9 cellular contexts compared by ENCODE assay signal in the genomic region with DNA sequence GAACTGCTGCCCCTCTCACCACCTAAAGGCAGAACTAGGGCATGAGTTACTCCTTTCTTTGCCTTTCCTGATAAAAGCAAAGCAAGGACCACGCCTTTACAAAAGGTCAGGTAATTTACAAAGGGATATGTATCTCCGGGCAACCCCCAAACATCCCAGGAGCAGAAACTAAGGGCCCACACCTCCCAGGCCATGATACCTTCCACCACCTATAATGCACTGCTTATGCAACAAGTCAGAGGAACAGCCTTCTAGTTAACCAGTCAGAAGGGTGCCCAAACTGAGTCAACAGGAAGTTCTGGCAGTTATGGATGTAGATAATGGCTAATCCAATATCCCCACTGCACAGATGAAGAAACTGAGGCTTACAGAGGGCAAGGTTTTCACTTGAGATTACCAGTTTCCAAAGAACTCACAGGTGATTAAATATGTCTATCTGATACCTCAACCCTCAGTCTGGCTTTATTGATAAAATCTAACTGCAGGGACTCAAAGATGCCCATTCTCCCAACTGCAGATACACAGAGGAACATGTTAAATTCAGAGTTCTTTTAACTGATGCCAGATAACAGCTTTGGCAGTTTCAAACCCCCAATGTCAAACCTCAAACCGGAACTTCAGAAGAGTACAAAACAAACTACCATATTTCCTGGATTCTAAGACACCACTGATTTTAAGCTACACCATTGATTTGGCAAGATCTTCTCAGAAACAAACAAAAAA. TPM values are rescaled to one million over a fixed set of nuclear protein-coding genes. Genes with fewer than 3 reads are reported as not detected.
DNase-seq lines count a peak whose midpoint lies in the region; ATAC-seq and TF ChIP-seq lines count a peak whose summit lies in the region.
"Had no signal": no experiment of that assay in that cellular context is flagged by ENCODE, and none has a peak within 500 bp of the region (broad histone marks: within the 10 kb centered on the region; RNA-seq: fewer than 3 reads in every experiment).

No MANE protein-coding gene starts in this region.

- peak overlapping the region; percentile 82 for H3K4me3 Mint-ChIP-seq in activated naive CD4-positive, alpha-beta T cell treated with anti-CD3 and anti-CD28 coated beads, Interleukin-2, amount 50 U/mL, for 24 hours
- peak overlapping the region; percentile 70 for H3K4me3 Mint-ChIP-seq in activated T-helper 2 cell treated with anti-CD3 and anti-CD28 coated beads, Interferon-gamma antibody, Interleukin-2, Interleukin-4, amounts not matched to agents 10 μg/mL and 5 μg/mL and 100 μg/mL, durations not matched to agents 14 hours and 24 hours and 36 hours (ENCODE audit: low read depth)

- 45% methylated on average over 3 of the region's 3 CpGs for WGBS in right lobe of liver (ENCODE audit: insufficient coverage, low coverage, low lambda C conversion rate, missing lambda C conversion rate)
- 24 to 35% methylated on average over 3 of the region's 3 CpGs for WGBS in upper lobe of left lung, 2 donors

- H3K27me3 ChIP-seq in right lobe of liver = no peaks in the 10 kb centered on the region
- H3K27me3 ChIP-seq in upper lobe of left lung = no peaks in the 10 kb centered on the region
- H3K27me3 ChIP-seq in HAP-1 (ENCODE audit: low read depth) = no peaks in the 10 kb centered on the region

- no peaks in the 10 kb centered on the region for H3K27me3 Mint-ChIP-seq in activated naive CD4-positive, alpha-beta T cell treated with anti-CD3 and anti-CD28 coated beads, Interleukin-2, amount 50 U/mL, for 24 hours
- no peaks in the 10 kb centered on the region for H3K27me3 Mint-ChIP-seq in activated T-helper 2 cell treated with anti-CD3 and anti-CD28 coated beads, Interferon-gamma antibody, Interleukin-2, Interleukin-4, amounts not matched to agents 10 μg/mL and 5 μg/mL and 100 μg/mL, durations not matched to agents 14 hours and 24 hours and 36 hours (ENCODE audit: low read depth)

- peaks cover 2 to 63% (median 9%) of the 10 kb centered on the region in 4 donors for H3K4me1 ChIP-seq in right lobe of liver
- H3K4me1 ChIP-seq in upper lobe of left lung = peaks cover 100% of the 10 kb centered on the region in 4 donors
- no peaks in the 10 kb centered on the region for H3K4me1 ChIP-seq in HAP-1

- no peak for TF ChIP-seq EP300 in upper lobe of left lung (IDR thresholded peaks at IDR 0.05)

- H3K9me3 ChIP-seq in right lobe of liver = no peaks in the 10 kb centered on the region
- H3K9me3 ChIP-seq in upper lobe of left lung = no peaks in the 10 kb centered on the region
- no peaks in the 10 kb centered on the region for H3K9me3 ChIP-seq in HAP-1

- peak overlapping the region; percentile 90 for H3K27ac Mint-ChIP-seq in activated naive CD4-positive, alpha-beta T cell treated with anti-CD3 and anti-CD28 coated beads, Interleukin-2, amount 50 U/mL, for 24 hours
- peak overlapping the region; percentile 87 for H3K27ac Mint-ChIP-seq in activated T-helper 2 cell treated with anti-CD3 and anti-CD28 coated beads, Interferon-gamma antibody, Interleukin-2, Interleukin-4, amounts not matched to agents 10 μg/mL and 5 μg/mL and 100 μg/mL, durations not matched to agents 14 hours and 24 hours and 36 hours

- H3K4me1 Mint-ChIP-seq in activated naive CD4-positive, alpha-beta T cell treated with anti-CD3 and anti-CD28 coated beads, Interleukin-2, amount 50 U/mL, for 24 hours = peaks cover 99% of the 10 kb centered on the region
- H3K4me1 Mint-ChIP-seq in activated T-helper 2 cell treated with anti-CD3 and anti-CD28 coated beads, Interferon-gamma antibody, Interleukin-2, Interleukin-4, amounts not matched to agents 10 μg/mL and 5 μg/mL and 100 μg/mL, durations not matched to agents 14 hours and 24 hours and 36 hours (ENCODE audit: low read depth) = peaks cover 92% of the 10 kb centered on the region

- no peaks in the 10 kb centered on the region for H3K9me3 Mint-ChIP-seq in activated naive CD4-positive, alpha-beta T cell treated with anti-CD3 and anti-CD28 coated beads, Interleukin-2, amount 50 U/mL, for 24 hours
- no peaks in the 10 kb centered on the region for H3K9me3 Mint-ChIP-seq in activated T-helper 2 cell treated with anti-CD3 and anti-CD28 coated beads, Interferon-gamma antibody, Interleukin-2, Interleukin-4, amounts not matched to agents 10 μg/mL and 5 μg/mL and 100 μg/mL, durations not matched to agents 14 hours and 24 hours and 36 hours

- DNase-seq in activated naive CD4-positive, alpha-beta T cell treated with anti-CD3 and anti-CD28 coated beads, Interleukin-2, amount 50 U/mL, for 16 hours = no peak
- DNase-seq in activated T-helper 2 cell treated with anti-CD3 and anti-CD28 coated beads, Interferon-gamma antibody, Interleukin-2, Interleukin-4, amounts not matched to agents 10 μg/mL and 5 μg/mL and 100 μg/mL, durations not matched to agents 14 hours and 24 hours and 36 hours (ENCODE audit: low spot score) = peak; percentile 34
- DNase-seq in right lobe of liver (no peak), upper lobe of left lung (no peak), HAP-1 (ENCODE audit: low spot score in 2 of 2) (no peak)

- in situ Hi-C loops in HAP-1 (cut with MboI; ENCODE audit: low sequenced_read_pairs) = no loop called here

- H3K27ac ChIP-seq in right lobe of liver = peak overlapping the region; percentile 23 to 66 (median 44)
- H3K27ac ChIP-seq in upper lobe of left lung = peak overlapping the region; percentile 85 to 94 (median 88)

- no peak overlapping the region for H3K4me3 ChIP-seq in right lobe of liver
- peak overlapping the region in 2 of 4 donors; percentile 7 to 24 for H3K4me3 ChIP-seq in upper lobe of left lung
- H3K4me3 ChIP-seq in HAP-1 = no peak overlapping the region

- TF ChIP-seq POLR2A in right lobe of liver (IDR thresholded peaks at IDR 0.05) (no peak), upper lobe of left lung (IDR thresholded peaks at IDR 0.05) (peak in 1 of 4 donors; percentile 1)

- peaks cover 2% of the 10 kb centered on the region for H3K36me3 Mint-ChIP-seq in activated naive CD4-positive, alpha-beta T cell treated with anti-CD3 and anti-CD28 coated beads, Interleukin-2, amount 50 U/mL, for 24 hours
- H3K36me3 Mint-ChIP-seq in activated T-helper 2 cell treated with anti-CD3 and anti-CD28 coated beads, Interferon-gamma antibody, Interleukin-2, Interleukin-4, amounts not matched to agents 10 μg/mL and 5 μg/mL and 100 μg/mL, durations not matched to agents 14 hours and 24 hours and 36 hours (ENCODE audit: low read depth) = peaks cover 42% of the 10 kb centered on the region

- peaks cover 0 to 20% (median 0%) of the 10 kb centered on the region in 4 donors for H3K36me3 ChIP-seq in right lobe of liver
- peaks cover 0 to 14% (median 2%) of the 10 kb centered on the region in 4 donors for H3K36me3 ChIP-seq in upper lobe of left lung
- H3K36me3 ChIP-seq in HAP-1 (replicated peaks) = no peaks in the 10 kb centered on the region

- TF ChIP-seq CTCF in right lobe of liver (IDR thresholded peaks at IDR 0.05) = no peak
- TF ChIP-seq CTCF in upper lobe of left lung (IDR thresholded peaks at IDR 0.05) = no peak

- intact Hi-C loops in activated T-helper 2 cell treated with anti-CD3 and anti-CD28 coated beads, Interferon-gamma antibody, Interleukin-2, Interleukin-4, amounts not matched to agents 10 μg/mL and 5 μg/mL and 100 μg/mL, durations not matched to agents 14 hours and 24 hours and 36 hours (cut with micrococcal nuclease) = loop anchor here (1.0 to 5.0 kb wide), 4 partner anchors 17 to 116 kb away; a partner anchor contains a TSS
- intact Hi-C loops in right lobe of liver (cut with DNase I) = no loop called here

- ATAC-seq in right lobe of liver (peak in 1 of 4 donors; percentile 4), upper lobe of left lung (ENCODE audit: low FRiP score in 2 of 2) (no peak), GM18868 (IDR thresholded peaks at IDR 0.05; ENCODE audit: unreplicated experiment) (no peak), HG02852 (IDR thresholded peaks at IDR 0.05; ENCODE audit: unreplicated experiment) (no peak)

RNA-seq across cellular contexts. Expression of a gene that starts 16.8 kb away (rescaled TPM):
- 11.1 TPM in 2 replicates for total RNA-seq in activated T-helper 2 cell treated with anti-CD3 and anti-CD28 coated beads, Interferon-gamma antibody, Interleukin-2, Interleukin-4, amounts not matched to agents 10 μg/mL and 5 μg/mL and 100 μg/mL, durations not matched to agents 14 hours and 24 hours and 36 hours
- total RNA-seq in right lobe of liver (1 to 10 TPM in 5 of 6 experiments, under 1 TPM in 1; 0.86 to 8.6 (median 4.0) TPM), upper lobe of left lung (10 to 100 TPM in 4 of 6 donors, 1 to 10 TPM in 2; 7.0 to 31.5 (median 22.1) TPM)

RNA-seq across cellular contexts. Expression of a gene that starts 20.7 kb away (rescaled TPM):
- 26.8 and 29.4 TPM in 2 replicates for total RNA-seq in activated T-helper 2 cell treated with anti-CD3 and anti-CD28 coated beads, Interferon-gamma antibody, Interleukin-2, Interleukin-4, amounts not matched to agents 10 μg/mL and 5 μg/mL and 100 μg/mL, durations not matched to agents 14 hours and 24 hours and 36 hours
- total RNA-seq in right lobe of liver (10 to 100 TPM in 3 of 6 experiments, 1 to 10 TPM in 3; 6.6 to 12.6 (median 10.0) TPM), upper lobe of left lung (10 to 100 TPM; 22.6 to 61.0 (median 36.2) TPM)

RNA-seq across cellular contexts. Expression of a gene that starts 39.4 kb away (rescaled TPM):
- 148 and 152 TPM in 2 replicates for total RNA-seq in activated T-helper 2 cell treated with anti-CD3 and anti-CD28 coated beads, Interferon-gamma antibody, Interleukin-2, Interleukin-4, amounts not matched to agents 10 μg/mL and 5 μg/mL and 100 μg/mL, durations not matched to agents 14 hours and 24 hours and 36 hours
- total RNA-seq in right lobe of liver (under 1 TPM in 4 of 6 experiments, not detected in 2; 0.10 to 0.75 (median 0.19) TPM), upper lobe of left lung (10 to 100 TPM in 1 of 6 donors, 1 to 10 TPM in 4, under 1 TPM in 1; 0.98 to 11.7 (median 5.1) TPM)
- total RNA-seq: kidney epithelial cell had no signal

RNA-seq across cellular contexts. Expression of a gene that starts 50.6 kb away (rescaled TPM):
- total RNA-seq in activated T-helper 2 cell treated with anti-CD3 and anti-CD28 coated beads, Interferon-gamma antibody, Interleukin-2, Interleukin-4, amounts not matched to agents 10 μg/mL and 5 μg/mL and 100 μg/mL, durations not matched to agents 14 hours and 24 hours and 36 hours = 287 and 325 TPM in 2 replicates
- total RNA-seq in right lobe of liver = 10 to 100 TPM; 42.6 to 72.8 (median 66.5) TPM
- 100 to 1,000 TPM in 4 of 6 donors, 10 to 100 TPM in 2; 89.1 to 204 (median 138) TPM for total RNA-seq in upper lobe of left lung

RNA-seq across cellular contexts. Expression of a gene that starts 50.7 kb away (rescaled TPM):
- 3.2 and 4.3 TPM in 2 replicates for total RNA-seq in activated T-helper 2 cell treated with anti-CD3 and anti-CD28 coated beads, Interferon-gamma antibody, Interleukin-2, Interleukin-4, amounts not matched to agents 10 μg/mL and 5 μg/mL and 100 μg/mL, durations not matched to agents 14 hours and 24 hours and 36 hours
- total RNA-seq in right lobe of liver (1 to 10 TPM in 3 of 6 experiments, under 1 TPM in 3; 0.54 to 2.9 (median 0.86) TPM), upper lobe of left lung (10 to 100 TPM in 2 of 6 donors, 1 to 10 TPM in 4; 3.3 to 16.8 (median 7.9) TPM)

Comparison
In these comparisons a context has a peak if more than half of its experiments do, and no peak if none do; other contexts are left out.
1. RNA of a gene that starts 39.4 kb away (total RNA-seq): 148 to 152 TPM in activated T-helper 2 cell treated with anti-CD3 and anti-CD28 coated beads, Interferon-gamma antibody, Interleukin-2, Interleukin-4, amounts not matched to agents 10 μg/mL and 5 μg/mL and 100 μg/mL, durations not matched to agents 14 hours and 24 hours and 36 hours; 0.98 to 11.7 TPM in upper lobe of left lung and 0.10 to 0.75 TPM in right lobe of liver; every median in the first group is over 10 times any median in the second.